ENCODE assay signal across 26 cellular contexts in the genomic region with DNA sequence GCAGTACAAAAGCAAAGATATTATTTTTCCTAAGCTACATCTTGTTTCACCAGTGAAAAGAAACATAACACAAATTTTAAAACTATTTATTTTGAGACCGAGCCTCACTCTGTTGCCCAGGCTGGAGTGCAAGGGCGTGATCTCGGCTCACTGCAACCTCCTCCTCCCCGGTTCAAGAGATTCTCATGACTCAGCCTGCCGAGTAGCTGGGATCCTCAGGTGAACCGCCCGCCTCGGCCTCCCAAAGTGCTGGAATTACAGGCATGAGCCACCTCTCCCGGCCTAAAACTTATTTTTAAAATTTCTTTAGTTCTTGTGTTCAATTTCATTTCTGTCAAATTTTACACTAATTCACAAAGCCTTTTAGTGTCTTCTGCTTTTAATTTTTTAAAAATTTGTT. TPM values are rescaled to one million over a fixed set of nuclear protein-coding genes. Genes with fewer than 3 reads are reported as not detected.
DNase-seq lines count a peak whose midpoint lies in the region; ATAC-seq and TF ChIP-seq lines count a peak whose summit lies in the region.
"Had no signal": no experiment of that assay in that cellular context is flagged by ENCODE, and none has a peak within 500 bp of the region (broad histone marks: within the 10 kb centered on the region; RNA-seq: fewer than 3 reads in every experiment).

No MANE protein-coding gene starts in this region.

- H3K27me3 ChIP-seq in HCT116 (ENCODE audit: insufficient read depth, low read length) (no peaks in the 10 kb centered on the region), left lung (no peaks in the 10 kb centered on the region)
- H3K27me3 ChIP-seq: BE2C had no signal

- H4K20me1 ChIP-seq in HCT116 (ENCODE audit: insufficient read depth), result no peaks in the 10 kb centered on the region
- H4K20me1 ChIP-seq: BLaER1 had no signal

- H3K4me1 Mint-ChIP-seq in activated T-helper 2 cell treated with anti-CD3 and anti-CD28 coated beads, Interferon-gamma antibody, Interleukin-2, Interleukin-4, amounts not matched to agents 10 μg/mL and 5 μg/mL and 100 μg/mL, durations not matched to agents 14 hours and 24 hours and 36 hours (ENCODE audit: low read depth), result peaks cover 2% of the 10 kb centered on the region

- H3K27me3 Mint-ChIP-seq in activated T-helper 2 cell treated with anti-CD3 and anti-CD28 coated beads, Interferon-gamma antibody, Interleukin-2, Interleukin-4, amounts not matched to agents 10 μg/mL and 5 μg/mL and 100 μg/mL, durations not matched to agents 14 hours and 24 hours and 36 hours (ENCODE audit: low read depth), result peaks cover 23% of the 10 kb centered on the region
- H3K27me3 Mint-ChIP-seq: CD4-positive, alpha-beta memory T cell had no signal

- H3K4me1 ChIP-seq in HCT116 (ENCODE audit: control insufficient read depth in 1 of 2, insufficient read depth in 2 of 2, low read length in 2 of 2), result peaks cover 0 to 15% of the 10 kb centered on the region in 2 experiments; a peak in 3 of 4 replicates
- H3K4me1 ChIP-seq in left lung, result peaks cover 0 to 6% of the 10 kb centered on the region in 2 donors
- H3K4me1 ChIP-seq: BE2C had no signal

- H3K4me3 ChIP-seq in HCT116 (replicated peaks in 1 of 2; ENCODE audit: low read depth in 1 of 2, low read length in 2 of 2) (no peak overlapping the region; a peak in 1 of 4 replicates), left lung (no peak overlapping the region)
- H3K4me3 ChIP-seq: BLaER1, GM12878 had no signal

- no peaks in the 10 kb centered on the region for H3K9me3 ChIP-seq in HCT116 (ENCODE audit: control insufficient read depth in 1 of 2, insufficient read depth in 1 of 2, low read depth in 1 of 2, low read length in 2 of 2)
- H3K9me3 ChIP-seq in left lung, result no peaks in the 10 kb centered on the region
- H3K9me3 ChIP-seq: BE2C, BLaER1 had no signal

- H3K27ac ChIP-seq in HCT116 (ENCODE audit: low read depth, low read length), result no peak overlapping the region
- H3K27ac ChIP-seq in left lung, result no peak overlapping the region
- H3K27ac ChIP-seq: BLaER1 had no signal

- no peaks in the 10 kb centered on the region for H3K79me2 ChIP-seq in HCT116 (ENCODE audit: insufficient read depth, low read length)

- intact Hi-C loops in HCT116 (cut with micrococcal nuclease) (no loop called here), head of caudate nucleus (cut with DNase I) (no loop called here), left lung (cut with DNase I) (no loop called here)
- intact Hi-C loops in activated T-helper 2 cell treated with anti-CD3 and anti-CD28 coated beads, Interferon-gamma antibody, Interleukin-2, Interleukin-4, amounts not matched to agents 10 μg/mL and 5 μg/mL and 100 μg/mL, durations not matched to agents 14 hours and 24 hours and 36 hours (cut with micrococcal nuclease), result no loop called here

- no peaks in the 10 kb centered on the region for H3K36me3 Mint-ChIP-seq in activated T-helper 2 cell treated with anti-CD3 and anti-CD28 coated beads, Interferon-gamma antibody, Interleukin-2, Interleukin-4, amounts not matched to agents 10 μg/mL and 5 μg/mL and 100 μg/mL, durations not matched to agents 14 hours and 24 hours and 36 hours (ENCODE audit: low read depth)
- H3K36me3 Mint-ChIP-seq: CD4-positive, alpha-beta memory T cell; CD4-positive, CD25-positive, alpha-beta regulatory T cell; CD8-positive, alpha-beta memory T cell had no signal

- no peak overlapping the region for H3K4me3 Mint-ChIP-seq in activated T-helper 2 cell treated with anti-CD3 and anti-CD28 coated beads, Interferon-gamma antibody, Interleukin-2, Interleukin-4, amounts not matched to agents 10 μg/mL and 5 μg/mL and 100 μg/mL, durations not matched to agents 14 hours and 24 hours and 36 hours (ENCODE audit: low read depth)
- H3K4me3 Mint-ChIP-seq: CD14-positive monocyte; CD4-positive, alpha-beta memory T cell; CD4-positive, CD25-positive, alpha-beta regulatory T cell; CD8-positive, alpha-beta memory T cell had no signal

- peak; percentile 88 for ATAC-seq in HCT116
- peak; percentile 37 for ATAC-seq in left lung
- no peak for ATAC-seq in GM19035 (IDR thresholded peaks at IDR 0.05; ENCODE audit: unreplicated experiment)
- ATAC-seq in HG03521 (IDR thresholded peaks at IDR 0.05; ENCODE audit: unreplicated experiment), result no peak
- ATAC-seq: GM12878 had no signal

- peak overlapping the region; percentile 97 for H2AFZ ChIP-seq in HCT116 (ENCODE audit: low read depth, low read length, poor library complexity, severe bottlenecking)

- DNase-seq in HCT116 (ENCODE audit: low read depth, low spot score), result peak; percentile 10
- peak in 38 of 42 donors; percentile 15 to 73 (median 46) for DNase-seq in head of caudate nucleus
- no peak for DNase-seq in left lung
- peak; percentile 24 for DNase-seq in putamen (ENCODE audit: low spot score)
- DNase-seq in activated T-helper 2 cell treated with anti-CD3 and anti-CD28 coated beads, Interferon-gamma antibody, Interleukin-2, Interleukin-4, amounts not matched to agents 10 μg/mL and 5 μg/mL and 100 μg/mL, durations not matched to agents 14 hours and 24 hours and 36 hours (ENCODE audit: low spot score), result no peak
- DNase-seq in NCI-H2107 treated with DMSO at 0.1 percent for 48 hours (lab: John Stamatoyannopoulos, UW; ENCODE audit: unreplicated experiment), result no peak
- DNase-seq: 8988T; ACHN; BE2C; C1 segment of cervical spinal cord; CD4-positive, alpha-beta memory T cell; CD4-positive, CD25-positive, alpha-beta regulatory T cell; CD8-positive, alpha-beta memory T cell; COR-L47; DMS 273 treated with DMSO at 0.1 percent for 48 hours; DMS153; DMS53; DMS79; DND-41; EL; GDM1 had no signal

- peak overlapping the region; percentile 53 for H3K4me2 ChIP-seq in HCT116 (ENCODE audit: low read length)
- H3K4me2 ChIP-seq: BLaER1 had no signal

- RAD21 ChIA-PET in HCT116 (lab: Charles Lee; ENCODE audit: low non-redundant PET in 1 of 2, low total read pairs in 2 of 2, uncharacterized antibody in 2 of 2, unreplicated experiment in 2 of 2), result no interaction called here

- TF ChIP-seq RAD21 in HCT116 (IDR thresholded peaks at IDR 0.05; ENCODE audit: low read depth), result no peak

- H3K9ac ChIP-seq in HCT116 (ENCODE audit: low read length), result no peak overlapping the region
- H3K9ac ChIP-seq: BLaER1 had no signal

- TF ChIP-seq CTCF in HCT116 (IDR thresholded peaks at IDR 0.05 in 2 of 3, conservative IDR thresholded peaks at IDR 0.05 in 1 of 3; ENCODE audit: borderline replicate concordance in 1 of 3, insufficient read depth in 1 of 3, low read depth in 2 of 3, low read length in 2 of 3) (no peak), left lung (IDR thresholded peaks at IDR 0.05) (no peak)

- CTCF ChIA-PET in HCT116 (lab: Charles Lee), result no interaction called here

- no peaks in the 10 kb centered on the region for H3K9me2 ChIP-seq in HCT116 (ENCODE audit: insufficient read depth)

- H3K36me3 ChIP-seq in HCT116 (ENCODE audit: control insufficient read depth in 1 of 2, insufficient read depth in 2 of 2, low read length in 2 of 2), result no peaks in the 10 kb centered on the region
- no peaks in the 10 kb centered on the region for H3K36me3 ChIP-seq in left lung
- H3K36me3 ChIP-seq: BE2C, BLaER1 had no signal

- no peak overlapping the region for H3K27ac Mint-ChIP-seq in activated T-helper 2 cell treated with anti-CD3 and anti-CD28 coated beads, Interferon-gamma antibody, Interleukin-2, Interleukin-4, amounts not matched to agents 10 μg/mL and 5 μg/mL and 100 μg/mL, durations not matched to agents 14 hours and 24 hours and 36 hours
- H3K27ac Mint-ChIP-seq: CD14-positive monocyte; CD4-positive, alpha-beta memory T cell; CD4-positive, CD25-positive, alpha-beta regulatory T cell; CD8-positive, alpha-beta memory T cell had no signal

- TF ChIP-seq POLR2A in HCT116 (IDR thresholded peaks at IDR 0.05; ENCODE audit: borderline replicate concordance, extremely low read depth, insufficient read depth, insufficient read length), result no peak

- POLR2A ChIA-PET in HCT116 (lab: Charles Lee), result no interaction called here

- no TSS peak for BruUV-seq in HCT116 (replicated peaks; lab: Mats Ljungman, UMichigan)

- no peaks in the 10 kb centered on the region for H3K9me3 Mint-ChIP-seq in activated T-helper 2 cell treated with anti-CD3 and anti-CD28 coated beads, Interferon-gamma antibody, Interleukin-2, Interleukin-4, amounts not matched to agents 10 μg/mL and 5 μg/mL and 100 μg/mL, durations not matched to agents 14 hours and 24 hours and 36 hours
- H3K9me3 Mint-ChIP-seq: CD14-positive monocyte; CD4-positive, alpha-beta memory T cell; CD4-positive, CD25-positive, alpha-beta regulatory T cell; CD8-positive, alpha-beta memory T cell had no signal

TF ChIP-seq in HCT116, 20 proteins besides CTCF, POLR2A, EP300 and RAD21 (continues in another document):
- TF ChIP-seq TCF7L2 (IDR thresholded peaks at IDR 0.05; ENCODE audit: borderline replicate concordance, extremely low read depth, insufficient read depth, insufficient read length), result no peak
- no peak for TF ChIP-seq CEBPB (IDR thresholded peaks at IDR 0.05; ENCODE audit: low read depth)
- TF ChIP-seq FOSL1 (IDR thresholded peaks at IDR 0.05; ENCODE audit: low read depth), result no peak
- no peak for TF ChIP-seq CBX3 (IDR thresholded peaks at IDR 0.05; ENCODE audit: low read depth)
- no peak for TF ChIP-seq EZH2 (IDR thresholded peaks at IDR 0.05)

RNA-seq across cellular contexts. Expression of a gene that starts 5.9 kb away (rescaled TPM):
- not detected for total RNA-seq in HCT116 (2021; ENCODE audit: unreplicated experiment)
- not detected in 2 replicates for polyA plus RNA-seq in HCT116 (2012)
- under 1 TPM; 0.63 to 0.76 TPM for total RNA-seq in left lung
- total RNA-seq in activated T-helper 2 cell treated with anti-CD3 and anti-CD28 coated beads, Interferon-gamma antibody, Interleukin-2, Interleukin-4, amounts not matched to agents 10 μg/mL and 5 μg/mL and 100 μg/mL, durations not matched to agents 14 hours and 24 hours and 36 hours, result 0.07 and 0.09 TPM in 2 replicates
- total RNA-seq: CD4-positive, alpha-beta memory T cell; CD4-positive, CD25-positive, alpha-beta regulatory T cell; GM12878 had no signal

RNA-seq across cellular contexts. Expression of a gene that starts 31.4 kb away (rescaled TPM):
- total RNA-seq in HCT116 (2021; ENCODE audit: unreplicated experiment), result 66.8 TPM
- 27.9 and 40.8 TPM in 2 replicates for polyA plus RNA-seq in HCT116 (2012)
- total RNA-seq in left lung, result 100 to 1,000 TPM; 143 to 153 TPM
- 60.7 and 66.0 TPM in 2 replicates for total RNA-seq in activated T-helper 2 cell treated with anti-CD3 and anti-CD28 coated beads, Interferon-gamma antibody, Interleukin-2, Interleukin-4, amounts not matched to agents 10 μg/mL and 5 μg/mL and 100 μg/mL, durations not matched to agents 14 hours and 24 hours and 36 hours

RNA-seq across cellular contexts. Expression of a gene that starts 33.9 kb away (rescaled TPM):
- total RNA-seq in HCT116 (2021; ENCODE audit: unreplicated experiment), result 29.2 TPM
- polyA plus RNA-seq in HCT116 (2012), result 5.4 and 7.2 TPM in 2 replicates
- 10 to 100 TPM in 1 of 2 donors, 1 to 10 TPM in 1; 8.6 to 11.4 TPM for total RNA-seq in left lung
- total RNA-seq in activated T-helper 2 cell treated with anti-CD3 and anti-CD28 coated beads, Interferon-gamma antibody, Interleukin-2, Interleukin-4, amounts not matched to agents 10 μg/mL and 5 μg/mL and 100 μg/mL, durations not matched to agents 14 hours and 24 hours and 36 hours, result 14.8 and 15.3 TPM in 2 replicates

Comparison
In these comparisons a context has a peak if more than half of its experiments do, and no peak if none do; other contexts are left out.
1. ATAC-seq: peak in HCT116 (single experiment) and left lung (single experiment); none in GM19035 (single experiment) and HG03521 (single experiment).
2. DNase-seq: peak in HCT116 (single experiment), head of caudate nucleus (38 of 42) and putamen (single experiment); none in left lung (0 of 2), activated T-helper 2 cell treated with anti-CD3 and anti-CD28 coated beads, Interferon-gamma antibody, Interleukin-2, Interleukin-4, amounts not matched to agents 10 μg/mL and 5 μg/mL and 100 μg/mL, durations not matched to agents 14 hours and 24 hours and 36 hours (single experiment) and NCI-H2107 treated with DMSO at 0.1 percent for 48 hours (single experiment).